ENCODE assay signal across 8 cellular contexts in the genomic region with DNA sequence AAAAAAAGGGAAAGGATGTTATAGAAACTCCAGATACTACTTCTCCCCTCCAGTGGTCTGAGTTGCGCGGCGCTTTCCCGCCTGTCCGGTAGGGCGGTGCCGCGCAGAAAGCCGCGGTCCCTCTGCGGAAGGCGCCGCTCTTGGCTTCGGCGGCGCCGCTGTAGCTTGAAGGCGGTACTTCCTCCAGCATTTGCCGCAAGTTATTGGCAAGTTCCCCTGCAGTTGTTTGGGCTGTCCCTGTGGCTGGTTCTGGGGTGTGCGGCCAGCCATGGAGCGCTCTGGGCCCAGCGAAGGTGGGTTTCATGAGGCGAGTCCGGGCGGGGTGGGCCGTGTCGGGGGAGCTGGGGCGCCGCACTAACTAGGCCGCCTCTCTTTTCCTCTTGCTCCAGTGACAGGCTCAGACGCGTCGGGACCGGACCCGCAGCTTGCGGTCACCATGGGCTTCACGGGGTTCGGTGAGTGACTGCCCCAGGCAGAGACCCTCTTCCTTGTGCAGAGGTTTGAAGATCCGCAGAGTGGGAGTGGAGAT. TPM values are rescaled to one million over a fixed set of nuclear protein-coding genes. Genes with fewer than 3 reads are reported as not detected.
DNase-seq lines count a peak whose midpoint lies in the region; ATAC-seq and TF ChIP-seq lines count a peak whose summit lies in the region.
"Not testable (repeated sequence)": the region's sequence is repeated elsewhere in the genome, so short reads cannot be mapped to it uniquely, and the experiment has no call there.

A gene (plus strand): TSS at position 219 of the 529 bp plus-strand sequence. CDS start 50 bp downstream, at position 269.

- H3K4me1 Mint-ChIP-seq in T-cell = peaks cover 17 to 21% (median 18%) of the 10 kb centered on the region in 3 donors
- H3K4me1 Mint-ChIP-seq in progenitor cell of endocrine pancreas (ENCODE audit: low read depth) = not testable (repeated sequence)

- H3K4me3 ChIP-seq in GM12875 (ENCODE audit: low read depth, low read length) = peak within 1 kb of the TSS; percentile 65
- peak within 1 kb of the TSS; percentile 77 to 99 (median 92) for H3K4me3 ChIP-seq in heart right ventricle

- peaks cover 0 to 16% (median 10%) of the 10 kb centered on the region in 9 donors for H3K4me1 ChIP-seq in heart right ventricle

- H3K9me3 ChIP-seq in heart right ventricle = not testable (repeated sequence)

- H3K4me3 Mint-ChIP-seq in T-cell (peak within 1 kb of the TSS; percentile 92 to 96 (median 93)), progenitor cell of endocrine pancreas (ENCODE audit: low read depth) (peak within 1 kb of the TSS; percentile 91)

- peaks cover 0 to 37% (median 17%) of the 10 kb centered on the region in 9 donors for H3K36me3 ChIP-seq in heart right ventricle

- POLR2A ChIA-PET in T-cell (lab: Charles Lee) = interaction anchor here in 1 of 2 donors (0.6 to 0.8 kb wide), 3 partner anchors 8 to 34 kb away, joined by 4 to 23 read pairs (median 5); a partner anchor contains a TSS

- not testable (repeated sequence) for H3K27me3 ChIP-seq in heart right ventricle

- peak; percentile 100 for ATAC-seq in HG02798 (IDR thresholded peaks at IDR 0.05; ENCODE audit: poor library complexity, unreplicated experiment)
- peak; percentile 98 to 99 (median 99) for ATAC-seq in T-cell (replicated peaks in 1 of 4)
- ATAC-seq in heart right ventricle = peak; percentile 97 to 100 (median 99)

- peak; percentile 63 for DNase-seq in NCI-H1417 treated with DMSO at 0.1 percent for 48 hours (lab: John Stamatoyannopoulos, UW)
- DNase-seq in T-cell = peak; percentile 61 to 81 (median 69)
- peak; percentile 85 to 87 for DNase-seq in heart right ventricle
- peak; percentile 55 for DNase-seq in progenitor cell of endocrine pancreas (ENCODE audit: low spot score, unreplicated experiment)
- peak; percentile 82 for DNase-seq in ureter (ENCODE audit: low spot score)

- not testable (repeated sequence) for H3K27ac ChIP-seq in adipose tissue (ENCODE audit: low read depth, low read length)
- H3K27ac ChIP-seq in heart right ventricle = peak within 1 kb of the TSS in 9 of 10 donors; percentile 33 to 85 (median 77)

- WGBS in adipose tissue, 3 donors = 0 to 1% (median 1%) methylated on average over 27 to 39 of the region's 39 CpGs
- 0 to 1% methylated on average over 36 to 38 of the region's 39 CpGs for WGBS in heart right ventricle, 2 donors

- not testable (repeated sequence) for H3K9me3 Mint-ChIP-seq in T-cell; progenitor cell of endocrine pancreas (ENCODE audit: low read depth)

- H3K27ac Mint-ChIP-seq in T-cell (peak within 1 kb of the TSS; percentile 55 to 77), progenitor cell of endocrine pancreas (peak within 1 kb of the TSS; percentile 76)

- intact Hi-C loops in heart right ventricle (cut with DNase I) = not testable (repeated sequence)

- TF ChIP-seq CTCF in GM12875 (IDR thresholded peaks at IDR 0.05; ENCODE audit: borderline replicate concordance, insufficient read depth, low read depth, low read length) = peak; percentile 73
- peak; percentile 25 to 79 (median 60) for TF ChIP-seq CTCF in heart right ventricle (IDR thresholded peaks at IDR 0.05)
- peak; percentile 60 for TF ChIP-seq CTCF in progenitor cell of endocrine pancreas (IDR thresholded peaks at IDR 0.05; ENCODE audit: unreplicated experiment)

- CTCF ChIA-PET in T-cell (lab: Charles Lee) = interaction anchor here (0.7 to 1.7 kb wide), 5 partner anchors 8 to 1211 kb away, joined by 3 to 28 read pairs (median 5); a partner anchor contains a TSS

- H3K36me3 Mint-ChIP-seq in T-cell; progenitor cell of endocrine pancreas (ENCODE audit: insufficient read depth): not testable (repeated sequence)

- not testable (repeated sequence) for H3K27me3 Mint-ChIP-seq in T-cell
- peaks cover 13% of the 10 kb centered on the region for H3K27me3 Mint-ChIP-seq in progenitor cell of endocrine pancreas

RNA-seq across cellular contexts. Expression of the gene that starts here (rescaled TPM):
- total RNA-seq in T-cell (10 to 100 TPM; 30.1 to 44.6 (median 37.5) TPM), heart right ventricle (10 to 100 TPM; 13.6 to 26.0 (median 18.4) TPM), progenitor cell of endocrine pancreas (41.1 and 43.0 TPM in 2 replicates), ureter (53.4 TPM)
- polyA plus RNA-seq in adipose tissue (10 to 100 TPM in 2 of 3 donors, 1 to 10 TPM in 1; 6.5 to 16.1 (median 12.0) TPM), heart right ventricle (10 to 100 TPM in 1 of 2 donors, 1 to 10 TPM in 1; 9.2 to 24.7 TPM)
